In the genomic region with DNA sequence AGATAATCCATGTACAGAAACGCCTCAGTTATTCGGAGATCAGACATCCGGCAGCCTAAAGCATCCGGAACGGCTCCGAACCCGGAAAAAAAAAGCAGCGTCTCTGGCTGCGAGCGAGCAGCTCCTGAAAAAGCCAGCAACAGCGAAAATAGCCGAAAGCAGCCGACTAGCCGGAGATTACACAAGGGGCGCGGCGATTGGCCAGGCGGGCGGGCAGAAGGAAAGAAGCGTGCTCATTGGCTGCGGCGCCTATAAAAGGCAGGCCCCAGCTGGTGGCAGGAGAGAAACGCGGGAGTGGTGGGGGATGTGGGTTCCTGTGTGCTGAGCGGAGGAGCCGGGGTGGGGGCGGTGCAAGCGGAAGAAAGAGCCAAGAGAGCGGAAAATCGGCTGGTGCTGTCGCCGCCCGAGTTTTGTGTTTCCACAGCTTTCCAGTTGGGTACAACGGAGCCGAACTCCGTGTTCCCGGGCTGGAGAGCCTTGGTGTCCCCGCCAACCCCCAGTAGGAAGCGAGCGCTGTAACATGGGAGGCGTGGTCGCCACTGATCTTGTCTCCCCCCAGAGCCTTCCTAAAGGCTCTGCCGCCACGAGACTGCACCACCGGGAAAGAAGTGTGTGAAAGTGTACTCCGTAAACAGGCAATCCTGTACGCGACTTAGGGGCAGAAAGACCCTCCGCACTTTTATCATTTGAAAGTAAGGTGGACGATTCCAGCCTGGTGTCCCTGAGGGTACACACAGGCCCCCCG, we compare ENCODE assay signal across 8 cellular contexts. TPM values are rescaled to one million over a fixed set of nuclear protein-coding genes. Genes with fewer than 3 reads are reported as not detected.
DNase-seq lines count a peak whose midpoint lies in the region; ATAC-seq, FAIRE-seq and TF ChIP-seq lines count a peak whose summit lies in the region.

A gene (minus strand): TSS at position 141 of the 745 bp plus-strand sequence.

- no peaks in the 10 kb centered on the region for H3K27me3 ChIP-seq in iPS DF 6.9 (ENCODE audit: control insufficient read depth, insufficient read depth, low read length)
- H3K27me3 ChIP-seq in gastrocnemius medialis, result no peaks in the 10 kb centered on the region

- H3K4me3 ChIP-seq in iPS DF 6.9 (ENCODE audit: low read length) (peak within 1 kb of the TSS; percentile 88), gastrocnemius medialis (peak within 1 kb of the TSS; percentile 59 to 94 (median 80))

- in situ Hi-C loops in gastrocnemius medialis (cut with MboI; ENCODE audit: low sequenced_read_pairs in 4 of 4), result no loop called here

- H3K36me3 Mint-ChIP-seq in brain, result no peaks in the 10 kb centered on the region

- H3K4me1 ChIP-seq in iPS DF 6.9 (ENCODE audit: control insufficient read depth, insufficient read depth, low read length) (no peaks in the 10 kb centered on the region), gastrocnemius medialis (peaks cover 8 to 11% of the 10 kb centered on the region in 2 donors)

- no peaks in the 10 kb centered on the region for H3K36me3 ChIP-seq in iPS DF 6.9 (ENCODE audit: control insufficient read depth, insufficient read depth, low read length)
- no peaks in the 10 kb centered on the region for H3K36me3 ChIP-seq in gastrocnemius medialis

- DNase-seq in NCI-H2107 treated with DMSO at 0.1 percent for 48 hours (lab: John Stamatoyannopoulos, UW; ENCODE audit: unreplicated experiment) (peak; percentile 87), iPS DF 6.9 (ENCODE audit: low read depth, low spot score) (peak; percentile 83), gastrocnemius medialis (peak; percentile 97 to 99)

- peaks cover 39% of the 10 kb centered on the region for H3K27me3 Mint-ChIP-seq in brain

- TF ChIP-seq CTCF in 22Rv1 (IDR thresholded peaks at IDR 0.05) (no peak), brain (conservative IDR thresholded peaks at IDR 0.05) (no peak), gastrocnemius medialis (IDR thresholded peaks at IDR 0.05 in 4 of 5, conservative IDR thresholded peaks at IDR 0.05 in 1 of 5) (no peak)

- peaks cover 43% of the 10 kb centered on the region for H3K4me1 Mint-ChIP-seq in brain

- no CpG with 5 or more reads among the region's 51 CpGs for WGBS in iPS DF 6.9 (ENCODE audit: insufficient coverage, insufficient read length)

- H3K4me3 Mint-ChIP-seq in brain, result peak within 1 kb of the TSS; percentile 91 to 99 (median 94)

- H3K27ac Mint-ChIP-seq in brain, result peak within 1 kb of the TSS; percentile 89 to 99 (median 98)

- H3K9me3 ChIP-seq in iPS DF 6.9 (ENCODE audit: control insufficient read depth, insufficient read depth, low read length), result no peaks in the 10 kb centered on the region
- no peaks in the 10 kb centered on the region for H3K9me3 ChIP-seq in gastrocnemius medialis

- no peaks in the 10 kb centered on the region for H3K9me3 Mint-ChIP-seq in brain

- FAIRE-seq in TTC549 (lab: Jason Lieb, UNC), result peak; percentile 72

- intact Hi-C loops in gastrocnemius medialis (cut with DNase I; ENCODE audit: low total_unique reads), result loop anchor here (5.0 kb wide), 1 partner anchor 182 kb away; no protein-coding TSS in a partner anchor

- TF ChIP-seq POLR2A in gastrocnemius medialis (IDR thresholded peaks at IDR 0.05), result peak; percentile 99 to 100

- peak; percentile 88 for ATAC-seq in GM18520 (IDR thresholded peaks at IDR 0.05; ENCODE audit: unreplicated experiment)
- ATAC-seq in HG03064 (IDR thresholded peaks at IDR 0.05; ENCODE audit: low read depth, unreplicated experiment), result peak; percentile 95
- peak; percentile 95 for ATAC-seq in gastrocnemius medialis

- H3K27ac ChIP-seq in 22Rv1 (peak within 1 kb of the TSS; percentile 38; the same call in 1 of the 2 replicates), iPS DF 6.9 (ENCODE audit: low read length) (no peak within 1 kb of the TSS), gastrocnemius medialis (peak within 1 kb of the TSS; percentile 76 to 85 (median 82))

RNA-seq across cellular contexts. Expression of the gene that starts here (rescaled TPM):
- polyA plus RNA-seq in brain (ENCODE audit: insufficient read depth, low read depth, low replicate concordance), result 37.8 TPM
- total RNA-seq in gastrocnemius medialis, result 1 to 10 TPM; 1.7 to 5.5 (median 3.2) TPM
